In the genomic region with DNA sequence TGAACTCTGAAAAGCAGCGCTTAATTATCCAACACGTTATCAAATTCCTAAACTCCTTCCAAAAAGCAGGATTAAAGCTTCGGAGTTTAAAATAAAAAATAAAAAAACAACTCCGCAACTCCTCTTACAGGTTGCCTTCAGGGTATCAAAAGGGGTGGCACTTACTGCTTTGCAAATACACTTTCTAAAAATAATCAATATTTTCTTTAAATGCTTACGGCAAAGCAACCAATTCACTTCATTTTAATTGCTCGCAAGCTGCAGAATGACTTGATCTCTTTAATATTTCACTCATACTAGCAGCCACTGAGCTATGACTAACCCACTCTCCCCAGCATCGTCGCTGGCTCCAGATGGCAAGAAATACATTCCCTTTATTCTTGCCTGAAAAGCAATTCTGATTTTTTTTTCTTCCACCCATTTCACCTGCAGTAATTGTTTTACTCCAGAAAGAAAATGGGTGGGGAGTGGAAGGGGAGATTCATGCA, we compare ENCODE assay signal across 9 cellular contexts. TPM values are rescaled to one million over a fixed set of nuclear protein-coding genes. Genes with fewer than 3 reads are reported as not detected.
DNase-seq lines count a peak whose midpoint lies in the region; ATAC-seq and TF ChIP-seq lines count a peak whose summit lies in the region.
"Had no signal": no experiment of that assay in that cellular context is flagged by ENCODE, and none has a peak within 500 bp of the region (broad histone marks: within the 10 kb centered on the region; RNA-seq: fewer than 3 reads in every experiment).

No MANE protein-coding gene starts in this region.

- H3K27ac ChIP-seq in VCaP (peak overlapping the region; percentile 53; the same call in 1 of the 2 replicates), foreskin keratinocyte (no peak overlapping the region), psoas muscle (no peak overlapping the region)
- H3K27ac ChIP-seq: 22Rv1 had no signal

- DNase-seq in DMS 273 (lab: John Stamatoyannopoulos, UW; ENCODE audit: unreplicated experiment) (peak; percentile 39), DMS 273 treated with DMSO at 0.1 percent for 48 hours (lab: John Stamatoyannopoulos, UW) (no peak), foreskin keratinocyte (peak in 1 of 2 donors; percentile 49), psoas muscle (no peak)
- DNase-seq in activated CD4-positive, alpha-beta T cell treated with anti-CD3 and anti-CD28 coated beads for 1 hour = no peak

- intact Hi-C loops in psoas muscle (cut with DNase I) = loop anchor here in 1 of 2 donors (5.0 kb wide), 1 partner anchor 50 kb away; no protein-coding TSS in a partner anchor

- 28 to 35% (median 31%) methylated on average over 8 of the region's 8 CpGs for WGBS in psoas muscle, 3 donors

- H3K9me3 ChIP-seq in psoas muscle = no peaks in the 10 kb centered on the region

- H3K4me3 ChIP-seq in psoas muscle = peak overlapping the region; percentile 74

- H3K4me1 ChIP-seq in foreskin keratinocyte (peaks cover 6% of the 10 kb centered on the region), psoas muscle (peaks cover 4% of the 10 kb centered on the region)

- H3K27me3 ChIP-seq in foreskin keratinocyte (peaks cover 19% of the 10 kb centered on the region), psoas muscle (ENCODE audit: insufficient read depth in 3 of 3, low read length in 2 of 3) (peaks cover 0 to 46% (median 2%) of the 10 kb centered on the region in 3 donors)

- peak; percentile 83 for ATAC-seq in foreskin keratinocyte
- no peak for ATAC-seq in psoas muscle
- ATAC-seq in GM19035 (IDR thresholded peaks at IDR 0.05; ENCODE audit: unreplicated experiment) = no peak
- no peak for ATAC-seq in GM19467 (IDR thresholded peaks at IDR 0.05; ENCODE audit: unreplicated experiment)

- H3K36me3 ChIP-seq in psoas muscle (ENCODE audit: insufficient read depth in 1 of 2, low read depth in 1 of 2) = no peaks in the 10 kb centered on the region

- TF ChIP-seq CTCF in VCaP (conservative IDR thresholded peaks at IDR 0.05) (no peak), foreskin keratinocyte (conservative IDR thresholded peaks at IDR 0.05) (no peak), psoas muscle (IDR thresholded peaks at IDR 0.05) (no peak)

RNA-seq across cellular contexts. Expression of gene FHIP2A, which starts 54.4 kb away (rescaled TPM):
- total RNA-seq in foreskin keratinocyte (12.4 and 14.1 TPM in 2 replicates), psoas muscle (10 to 100 TPM; 19.9 to 31.9 (median 26.0) TPM)
- polyA plus RNA-seq in foreskin keratinocyte (3.5 and 4.5 TPM in 2 replicates), psoas muscle (10 to 100 TPM in 1 of 3 donors, 1 to 10 TPM in 2; 3.4 to 12.8 (median 6.6) TPM)
